Comparison of ENCODE assay signal across 23 cellular contexts in the genomic region with DNA sequence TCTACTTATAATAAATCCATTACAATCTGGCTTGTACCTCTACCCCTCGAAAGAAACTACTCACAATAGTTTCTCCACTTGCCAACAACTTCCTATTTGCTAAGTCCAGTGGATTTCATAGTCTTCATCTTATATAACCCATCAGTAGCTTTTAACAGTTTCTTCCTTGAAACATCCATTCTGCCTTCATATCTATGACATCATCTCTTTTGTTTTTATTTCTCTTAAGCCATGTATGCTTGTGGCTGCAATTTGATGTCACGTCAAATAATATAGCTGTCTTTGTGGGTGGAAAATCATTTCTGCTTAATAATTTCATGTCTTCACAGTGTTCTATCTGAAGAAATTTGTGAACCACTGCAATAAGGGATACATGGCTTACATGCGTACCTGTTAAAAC.
DNase-seq lines count a peak whose midpoint lies in the region; ATAC-seq, FAIRE-seq and TF ChIP-seq lines count a peak whose summit lies in the region.
"Had no signal": no experiment of that assay in that cellular context is flagged by ENCODE, and none has a peak within 500 bp of the region (broad histone marks: within the 10 kb centered on the region; RNA-seq: fewer than 3 reads in every experiment).

No MANE protein-coding gene starts in this region.

- peaks cover 18% of the 10 kb centered on the region for H3K36me3 Mint-ChIP-seq in activated naive CD4-positive, alpha-beta T cell treated with anti-CD3 and anti-CD28 coated beads, Interleukin-2, amount 50 U/mL, for 24 hours
- peaks cover 36% of the 10 kb centered on the region for H3K36me3 Mint-ChIP-seq in activated B cell treated with CpG ODN at 0.5 μM for 24 hours (ENCODE audit: low read depth)

- no peaks in the 10 kb centered on the region for H3K36me3 ChIP-seq in neutrophil

- H3K27me3 ChIP-seq in neutrophil, result no peaks in the 10 kb centered on the region
- H3K27me3 ChIP-seq: BLaER1 had no signal

- peak overlapping the region; percentile 8 for H3K27ac Mint-ChIP-seq in activated naive CD4-positive, alpha-beta T cell treated with anti-CD3 and anti-CD28 coated beads, Interleukin-2, amount 50 U/mL, for 24 hours
- peak overlapping the region; percentile 19 for H3K27ac Mint-ChIP-seq in activated B cell treated with CpG ODN at 0.5 μM for 24 hours
- H3K27ac Mint-ChIP-seq: CD4-positive, CD25-positive, alpha-beta regulatory T cell; CD8-positive, alpha-beta T cell; GM23338; H9 had no signal

- H3K4me1 ChIP-seq in neutrophil (ENCODE audit: control insufficient read depth in 1 of 2, insufficient read depth in 1 of 2, low read depth in 1 of 2, low read length in 1 of 2), result peaks cover 49 to 56% of the 10 kb centered on the region in 2 experiments
- H3K4me1 ChIP-seq: Caco-2 had no signal

- H3K9me3 Mint-ChIP-seq in activated naive CD4-positive, alpha-beta T cell treated with anti-CD3 and anti-CD28 coated beads, Interleukin-2, amount 50 U/mL, for 24 hours, result no peaks in the 10 kb centered on the region
- H3K9me3 Mint-ChIP-seq in activated B cell treated with CpG ODN at 0.5 μM for 24 hours, result no peaks in the 10 kb centered on the region
- H3K9me3 Mint-ChIP-seq: CD4-positive, CD25-positive, alpha-beta regulatory T cell; CD8-positive, alpha-beta T cell; GM23338; H9 had no signal

- H3K4me3 ChIP-seq in neutrophil (ENCODE audit: low read depth in 1 of 2, low read length in 1 of 2), result no peak overlapping the region
- H3K4me3 ChIP-seq: BLaER1, GM23338 had no signal

- H3K9me3 ChIP-seq in neutrophil, result no peaks in the 10 kb centered on the region
- H3K9me3 ChIP-seq: BLaER1, Caco-2 had no signal

- intact Hi-C loops in activated B cell treated with CpG ODN at 0.5 μM for 24 hours (cut with micrococcal nuclease), result no loop called here

- H3K4me1 Mint-ChIP-seq in activated naive CD4-positive, alpha-beta T cell treated with anti-CD3 and anti-CD28 coated beads, Interleukin-2, amount 50 U/mL, for 24 hours, result no peaks in the 10 kb centered on the region
- H3K4me1 Mint-ChIP-seq in activated B cell treated with CpG ODN at 0.5 μM for 24 hours, result peaks cover 33% of the 10 kb centered on the region

- TF ChIP-seq CTCF in activated B cell treated with CpG ODN at 0.5 μM for 24 hours (IDR thresholded peaks at IDR 0.05) (no peak), neutrophil (IDR thresholded peaks at IDR 0.05) (no peak)

- CTCF ChIA-PET in activated B cell treated with CpG ODN at 0.5 μM for 24 hours (lab: Charles Lee), result interaction anchor here (1.0 kb wide), 1 partner anchor 21 kb away, joined by 3 read pairs; no protein-coding TSS in a partner anchor

- no peak for DNase-seq in activated naive CD4-positive, alpha-beta T cell treated with anti-CD3 and anti-CD28 coated beads, Interleukin-2, amount 50 U/mL, for 16 hours
- no peak for DNase-seq in GM19239 (ENCODE audit: insufficient read length, low spot score)
- DNase-seq in activated B cell treated with CpG ODN at 0.5 μM for 24 hours, result no peak
- DNase-seq in DMS 273 treated with DMSO at 0.1 percent for 48 hours (lab: John Stamatoyannopoulos, UW), result no peak
- no peak for DNase-seq in UCSD-AML1 (lab: John Stamatoyannopoulos, UW; ENCODE audit: unreplicated experiment)
- DNase-seq: Caco-2; CD4-positive, CD25-positive, alpha-beta regulatory T cell; CD8-positive, alpha-beta T cell; DMS79; EL; GDM1; H9 had no signal

- H3K27me3 Mint-ChIP-seq in activated naive CD4-positive, alpha-beta T cell treated with anti-CD3 and anti-CD28 coated beads, Interleukin-2, amount 50 U/mL, for 24 hours, result no peaks in the 10 kb centered on the region
- no peaks in the 10 kb centered on the region for H3K27me3 Mint-ChIP-seq in activated B cell treated with CpG ODN at 0.5 μM for 24 hours
- H3K27me3 Mint-ChIP-seq: B cell; CD4-positive, CD25-positive, alpha-beta regulatory T cell had no signal

- no peak overlapping the region for H3K4me3 Mint-ChIP-seq in activated naive CD4-positive, alpha-beta T cell treated with anti-CD3 and anti-CD28 coated beads, Interleukin-2, amount 50 U/mL, for 24 hours
- H3K4me3 Mint-ChIP-seq in activated B cell treated with CpG ODN at 0.5 μM for 24 hours, result no peak overlapping the region
- H3K4me3 Mint-ChIP-seq: B cell; CD4-positive, CD25-positive, alpha-beta regulatory T cell; CD8-positive, alpha-beta T cell; GM23338; H9 had no signal

- peak overlapping the region; percentile 13 for H3K27ac ChIP-seq in neutrophil
- H3K27ac ChIP-seq: 22Rv1, BLaER1, C4-2B had no signal

- no peak for ATAC-seq in activated B cell treated with CpG ODN at 0.5 μM for 24 hours (ENCODE audit: low read depth)
- ATAC-seq: CD8-positive, alpha-beta T cell; GM23338; HCT116 had no signal

- peak; percentile 21 for FAIRE-seq in GM19239 (lab: Jason Lieb, UNC)
- FAIRE-seq: A204.1, GM12891, GM18507 had no signal

- POLR2A ChIA-PET in activated B cell treated with CpG ODN at 0.5 μM for 24 hours (lab: Charles Lee), result no interaction called here
